6 cellular contexts compared by ENCODE assay signal in the genomic region with DNA sequence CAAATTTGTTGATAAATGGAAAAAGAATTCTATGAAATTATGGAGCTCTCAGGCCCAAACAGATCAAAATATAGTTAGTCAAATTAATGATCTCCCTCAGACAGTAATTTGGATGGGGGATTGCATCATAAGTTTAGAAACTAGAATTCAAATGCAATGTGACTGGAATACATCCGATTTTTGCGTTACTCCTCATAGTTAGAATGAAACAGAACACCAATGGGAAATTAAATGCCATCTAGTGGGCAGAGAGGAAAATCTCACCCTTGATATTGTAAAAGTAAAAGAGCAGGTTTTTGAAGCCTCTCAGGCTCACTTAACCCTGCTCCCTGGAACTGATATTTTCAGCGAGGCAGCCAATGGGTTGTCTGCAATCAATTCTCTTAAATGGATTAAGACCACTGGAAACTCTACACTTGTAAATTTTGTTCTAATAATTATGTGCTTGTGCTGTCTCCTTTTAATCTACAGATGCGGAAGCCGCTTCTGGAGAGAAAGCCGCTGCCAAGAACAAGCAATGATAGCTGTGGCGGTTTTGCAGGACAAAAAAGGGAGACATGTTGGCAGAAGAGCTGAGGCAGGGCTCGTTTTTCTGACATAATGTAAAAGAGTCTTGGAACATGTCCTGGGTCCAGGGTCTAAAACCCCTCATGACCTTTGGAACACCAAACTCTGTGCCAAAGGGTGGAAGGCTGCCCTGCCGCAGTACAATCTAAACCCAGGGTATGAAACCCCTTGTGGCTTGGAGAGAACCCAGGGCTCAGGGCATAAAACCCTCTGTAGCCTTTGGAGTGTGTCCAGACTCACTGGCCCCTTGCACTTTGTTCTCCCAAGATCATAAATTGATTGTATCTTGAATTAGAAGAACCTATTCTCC. TPM values are rescaled to one million over a fixed set of nuclear protein-coding genes. Genes with fewer than 3 reads are reported as not detected.
DNase-seq lines count a peak whose midpoint lies in the region; ATAC-seq and TF ChIP-seq lines count a peak whose summit lies in the region.

No MANE protein-coding gene starts in this region.

- POLR2A ChIA-PET in Panc1 (lab: Charles Lee): no interaction called here

- no peak overlapping the region for H3K4me3 ChIP-seq in Panc1 (ENCODE audit: low read depth in 2 of 2, low read length in 2 of 2)

- no peaks in the 10 kb centered on the region for H3K27me3 ChIP-seq in Panc1 (ENCODE audit: control insufficient read depth, insufficient read depth, low read length)

- H3K36me3 ChIP-seq in Panc1 (ENCODE audit: control insufficient read depth, insufficient read depth, low read length): no peaks in the 10 kb centered on the region

- intact Hi-C loops in Panc1 (cut with micrococcal nuclease; ENCODE audit: unreplicated experiment): no loop called here

- no peaks in the 10 kb centered on the region for H3K4me1 ChIP-seq in Panc1 (ENCODE audit: control insufficient read depth, insufficient read depth, low read length)

- no peak overlapping the region for H3K27ac ChIP-seq in Panc1 (ENCODE audit: low read length)

- no TSS peak for BruUV-seq in Panc1 (replicated peaks; lab: Mats Ljungman, UMichigan)

- TF ChIP-seq CTCF in GM12874 (IDR thresholded peaks at IDR 0.05; ENCODE audit: insufficient read depth, low read depth, low read length): 0 out of 2 replicates have a peak, but pooled peaks have one; percentile 22
- TF ChIP-seq CTCF in Panc1 (IDR thresholded peaks at IDR 0.05): peak; percentile 74

- CTCF ChIA-PET in Panc1 (lab: Charles Lee): no interaction called here

- peaks cover 18% of the 10 kb centered on the region; the same call in 1 of the 2 replicates for H3K9me3 ChIP-seq in Panc1 (ENCODE audit: control insufficient read depth, insufficient read depth, low read depth, low read length)

- ATAC-seq in Panc1 (peak; percentile 65; the same call in 1 of the 2 replicates), HG03571 (IDR thresholded peaks at IDR 0.05; ENCODE audit: unreplicated experiment) (no peak), HG03432 (IDR thresholded peaks at IDR 0.05; ENCODE audit: unreplicated experiment) (no peak)

- in situ Hi-C loops in Panc1 (cut with HindIII; ENCODE audit: low pct_unique_long_range_greater_than_20kb, low sequenced_read_pairs): no loop called here

- DNase-seq in Panc1 (ENCODE audit: low read depth, low spot score): no peak
- peak; percentile 67 for DNase-seq in inferior parietal cortex (ENCODE audit: extremely low spot score)
- no peak for DNase-seq in GM19238 (ENCODE audit: insufficient read length, low spot score)

RNA-seq across cellular contexts. Expression of a gene that starts 12.9 kb away (rescaled TPM):
- total RNA-seq in Panc1 (2021; ENCODE audit: unreplicated experiment): 22.8 TPM
- polyA plus RNA-seq in Panc1 (2012; ENCODE audit: insufficient read length): 6.0 TPM

RNA-seq across cellular contexts. Expression of a gene that starts 14.7 kb away (rescaled TPM):
- 4.8 TPM for total RNA-seq in Panc1 (2021; ENCODE audit: unreplicated experiment)
- polyA plus RNA-seq in Panc1 (2012; ENCODE audit: insufficient read length): 7.0 TPM

RNA-seq across cellular contexts. Expression of a gene that starts 31.7 kb away (rescaled TPM):
- total RNA-seq in Panc1 (2021; ENCODE audit: unreplicated experiment): 5.1 TPM
- polyA plus RNA-seq in Panc1 (2012; ENCODE audit: insufficient read length): 3.1 TPM

RNA-seq across cellular contexts. Expression of a gene that starts 44.0 kb away (rescaled TPM):
- total RNA-seq in Panc1 (2021; ENCODE audit: unreplicated experiment): 10.1 TPM
- 3.6 TPM for polyA plus RNA-seq in Panc1 (2012; ENCODE audit: insufficient read length)

RNA-seq across cellular contexts. Expression of a gene that starts 53.9 kb away (rescaled TPM):
- 57.3 TPM for total RNA-seq in Panc1 (2021; ENCODE audit: unreplicated experiment)
- 14.1 TPM for polyA plus RNA-seq in Panc1 (2012; ENCODE audit: insufficient read length)
